In the genomic region with DNA sequence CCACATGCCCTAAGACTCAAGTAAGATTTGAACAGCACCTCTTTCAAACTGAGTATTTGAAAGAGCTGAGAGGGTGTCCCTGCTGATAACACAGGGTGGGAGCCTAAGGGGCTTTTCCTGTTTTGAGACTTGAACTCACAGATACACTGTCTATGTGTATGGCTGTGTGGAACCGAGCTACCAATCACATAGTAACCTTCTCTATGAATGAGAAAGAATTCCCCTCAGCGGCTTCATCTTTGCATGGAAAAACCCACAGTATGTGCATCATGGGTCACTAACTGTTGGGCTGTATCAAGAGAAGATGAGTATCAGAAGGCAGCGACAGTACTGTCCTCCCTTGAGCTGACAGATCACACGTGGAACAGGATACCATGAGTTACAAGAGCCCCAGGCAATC, we compare ENCODE assay signal across 25 cellular contexts.
A peak's percentile ranks its signal among the peaks of the same experiment; 100 is the strongest.
DNase-seq lines count a peak whose midpoint lies in the region; ATAC-seq, FAIRE-seq and TF ChIP-seq lines count a peak whose summit lies in the region.
"Had no signal": no experiment of that assay in that cellular context is flagged by ENCODE, and none has a peak within 500 bp of the region (broad histone marks: within the 10 kb centered on the region; RNA-seq: fewer than 3 reads in every experiment).

No MANE protein-coding gene starts in this region.

- no peak overlapping the region for H3K9ac ChIP-seq in astrocyte (ENCODE audit: low read length)
- H3K9ac ChIP-seq: BLaER1 treated with 17β-estradiol and CSF1 and Interleukin-3, amounts not matched to agents 10 nM and 100 nM; GM23248 had no signal

- TF ChIP-seq CTCF in astrocyte (IDR thresholded peaks at IDR 0.05; ENCODE audit: insufficient read depth, low read depth, low read length), result no peak
- no peak for TF ChIP-seq CTCF in gastroesophageal sphincter (IDR thresholded peaks at IDR 0.05)

- no peaks in the 10 kb centered on the region for H3K9me3 Mint-ChIP-seq in astrocyte (ENCODE audit: unreplicated experiment)
- H3K9me3 Mint-ChIP-seq: CD4-positive, alpha-beta T cell; CD8-positive, alpha-beta memory T cell had no signal

- H3K79me2 ChIP-seq in astrocyte (ENCODE audit: insufficient read depth, low read length), result no peaks in the 10 kb centered on the region

- no peaks in the 10 kb centered on the region for H3K27me3 ChIP-seq in astrocyte (ENCODE audit: insufficient read depth, low read length)
- no peaks in the 10 kb centered on the region for H3K27me3 ChIP-seq in gastroesophageal sphincter
- H3K27me3 ChIP-seq: BE2C; BLaER1 treated with 17β-estradiol and CSF1 and Interleukin-3, amounts not matched to agents 10 nM and 100 nM had no signal

- H3K4me2 ChIP-seq in astrocyte (ENCODE audit: low read length), result no peak overlapping the region
- H3K4me2 ChIP-seq: A549; BLaER1 treated with 17β-estradiol and CSF1 and Interleukin-3, amounts not matched to agents 10 nM and 100 nM had no signal

- no peak overlapping the region for H2AFZ ChIP-seq in astrocyte (ENCODE audit: low read depth, low read length)
- H2AFZ ChIP-seq: GM23248 had no signal

- intact Hi-C loops in left ventricle myocardium superior (cut with micrococcal nuclease), result no loop called here

- DNase-seq in astrocyte (ENCODE audit: low read depth) (no peak), foreskin melanocyte (peak; percentile 14), left ventricle myocardium superior (no peak), NCI-H82 (lab: John Stamatoyannopoulos, UW) (no peak)
- DNase-seq: 8988T; ACHN; AML-193; BE2C; CD4-positive, alpha-beta T cell; CD8-positive, alpha-beta memory T cell; DMS 273 treated with DMSO at 0.1 percent for 48 hours; DMS79; EL; GDM1; GM23248; H9 had no signal

- H3K4me3 Mint-ChIP-seq in astrocyte (ENCODE audit: unreplicated experiment), result no peak overlapping the region
- H3K4me3 Mint-ChIP-seq: CD14-positive monocyte; CD4-positive, alpha-beta T cell; CD8-positive, alpha-beta memory T cell; H9 had no signal

- H4K20me1 ChIP-seq in astrocyte (ENCODE audit: insufficient read depth, low read length), result no peaks in the 10 kb centered on the region

- no peak for TF ChIP-seq POLR2A in gastroesophageal sphincter (IDR thresholded peaks at IDR 0.05)

- peak; percentile 72 for ATAC-seq in GM18868 (IDR thresholded peaks at IDR 0.05; ENCODE audit: unreplicated experiment)
- no peak for ATAC-seq in left ventricle myocardium superior
- no peak for ATAC-seq in gastroesophageal sphincter
- ATAC-seq: A549, HCT116 had no signal

- FAIRE-seq in astrocyte (lab: Jason Lieb, UNC), result peak; percentile 58
- FAIRE-seq: A549, D721Med, GM12892, GM19239 had no signal

- H3K36me3 Mint-ChIP-seq in astrocyte (ENCODE audit: low read depth, unreplicated experiment), result no peaks in the 10 kb centered on the region
- H3K36me3 Mint-ChIP-seq: CD8-positive, alpha-beta memory T cell had no signal

- TF ChIP-seq EP300 in gastroesophageal sphincter (IDR thresholded peaks at IDR 0.05), result no peak

- no peaks in the 10 kb centered on the region for H3K9me3 ChIP-seq in astrocyte (ENCODE audit: insufficient read depth, low read depth, low read length)
- no peaks in the 10 kb centered on the region for H3K9me3 ChIP-seq in gastroesophageal sphincter
- H3K9me3 ChIP-seq: A549, BE2C had no signal

- H3K27ac ChIP-seq in astrocyte (ENCODE audit: low read depth, low read length) (no peak overlapping the region), gastroesophageal sphincter (no peak overlapping the region)
- H3K27ac ChIP-seq: A549; BLaER1 treated with 17β-estradiol and CSF1 and Interleukin-3, amounts not matched to agents 10 nM and 100 nM; GM23248 had no signal

- no peaks in the 10 kb centered on the region for H3K4me1 Mint-ChIP-seq in astrocyte (ENCODE audit: low read depth, unreplicated experiment)
- H3K4me1 Mint-ChIP-seq: CD14-positive monocyte; CD8-positive, alpha-beta memory T cell; H9 had no signal

- WGBS in gastroesophageal sphincter (ENCODE audit: low coverage in 1 of 2), 2 donors, result 43 to 83% methylated on average over 1 to 3 of the region's 4 CpGs

- H3K36me3 ChIP-seq in astrocyte (ENCODE audit: insufficient read depth, low read length) (no peaks in the 10 kb centered on the region), gastroesophageal sphincter (no peaks in the 10 kb centered on the region)
- H3K36me3 ChIP-seq: BE2C had no signal

- no peaks in the 10 kb centered on the region for H3K4me1 ChIP-seq in astrocyte (ENCODE audit: insufficient read depth, low read length)
- no peaks in the 10 kb centered on the region for H3K4me1 ChIP-seq in gastroesophageal sphincter
- H3K4me1 ChIP-seq: A549; BE2C; BLaER1 treated with 17β-estradiol and CSF1 and Interleukin-3, amounts not matched to agents 10 nM and 100 nM had no signal

- no peak overlapping the region for H3K4me3 ChIP-seq in astrocyte (ENCODE audit: insufficient read depth, low read depth, low read length)
- no peak overlapping the region for H3K4me3 ChIP-seq in gastroesophageal sphincter
- H3K4me3 ChIP-seq: A549; BLaER1 treated with 17β-estradiol and CSF1 and Interleukin-3, amounts not matched to agents 10 nM and 100 nM; GM23248 had no signal

- no peak overlapping the region for H3K27ac Mint-ChIP-seq in astrocyte (ENCODE audit: unreplicated experiment)
- H3K27ac Mint-ChIP-seq: CD14-positive monocyte; CD4-positive, alpha-beta T cell; CD8-positive, alpha-beta memory T cell; H9 had no signal

- H3K27me3 Mint-ChIP-seq in astrocyte (ENCODE audit: low read depth, unreplicated experiment), result no peaks in the 10 kb centered on the region
- H3K27me3 Mint-ChIP-seq: CD4-positive, alpha-beta T cell had no signal
